ENCODE assay signal across 18 cellular contexts in the genomic region with DNA sequence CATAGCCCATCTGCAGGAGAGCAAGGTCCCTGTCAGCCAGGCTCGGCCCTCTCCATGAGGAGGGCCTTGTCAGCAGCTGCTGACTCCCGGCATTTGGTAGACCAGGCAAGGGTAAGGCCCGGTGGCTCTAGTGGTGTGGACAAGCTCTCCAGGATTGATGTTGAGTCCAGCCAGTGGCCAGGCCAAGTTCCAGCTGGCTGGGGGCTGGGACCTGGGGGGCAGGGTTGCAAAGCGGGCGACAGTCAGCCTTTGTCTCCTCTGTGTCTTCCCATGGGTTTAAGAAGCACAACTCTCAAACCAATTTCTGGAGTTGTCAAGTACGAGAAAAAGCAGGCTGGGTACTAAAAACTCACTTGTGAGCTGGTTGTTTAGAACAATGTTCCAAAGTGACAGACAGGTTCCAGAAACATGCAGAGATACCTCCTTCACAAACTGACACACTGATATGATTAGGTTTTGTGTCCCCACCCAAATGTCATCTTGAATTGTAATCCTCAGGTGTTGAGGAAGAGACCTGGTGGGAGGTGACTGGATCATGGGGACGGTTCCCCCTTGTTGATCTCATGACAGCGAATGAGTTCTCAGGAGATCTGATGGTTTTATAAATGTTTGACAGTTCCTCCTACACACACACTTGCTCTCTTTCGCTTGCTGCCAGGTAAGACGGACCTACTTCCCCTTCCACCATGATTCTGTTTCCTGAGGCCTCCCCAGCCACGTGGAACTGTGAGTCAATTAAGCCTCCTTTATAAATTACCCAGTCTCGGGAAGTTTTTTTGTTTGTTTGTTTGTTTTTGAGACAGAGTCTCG. TPM values are rescaled to one million over a fixed set of nuclear protein-coding genes. Genes with fewer than 3 reads are reported as not detected.
DNase-seq lines count a peak whose midpoint lies in the region; ATAC-seq and TF ChIP-seq lines count a peak whose summit lies in the region.
"Had no signal": no experiment of that assay in that cellular context is flagged by ENCODE, and none has a peak within 500 bp of the region (broad histone marks: within the 10 kb centered on the region; RNA-seq: fewer than 3 reads in every experiment).

No MANE protein-coding gene starts in this region.

- peak overlapping the region; percentile 42 for H3K27ac ChIP-seq in thymus (ENCODE audit: low read depth)
- H3K27ac ChIP-seq: BLaER1 treated with 17β-estradiol and CSF1 and Interleukin-3, amounts not matched to agents 10 nM and 100 nM; RWPE1 had no signal

- H3K4me1 ChIP-seq in thymus (ENCODE audit: control insufficient read depth, insufficient read depth, low read length) = no peaks in the 10 kb centered on the region

- peak overlapping the region; percentile 3 for H3K27ac Mint-ChIP-seq in activated T-cell treated with anti-CD3 and anti-CD28 coated beads, Interleukin-2, amount 50 U/mL, for 24 hours
- peak overlapping the region; percentile 71 for H3K27ac Mint-ChIP-seq in nephron progenitor cell

- no peak for DNase-seq in activated T-cell treated with anti-CD3 and anti-CD28 coated beads, Interleukin-2, amount 50 U/mL, for 24 hours
- no peak for DNase-seq in activated T-cell treated with anti-CD3 and anti-CD28 coated beads, Interleukin-2, amount 50 U/mL, for 4 hours
- DNase-seq in globus pallidus (ENCODE audit: low spot score) = peak; percentile 26
- no peak for DNase-seq in nephron progenitor cell
- no peak for DNase-seq in activated naive CD4-positive, alpha-beta T cell (lab: John Stamatoyannopoulos, UW)
- no peak for DNase-seq in kidney glomerular epithelial cell (lab: John Stamatoyannopoulos, UW)
- DNase-seq in COR-L47 (lab: John Stamatoyannopoulos, UW) = no peak
- DNase-seq: 8988T; H9; MV-4-11; NCI-H146; NCI-H2107; NCI-H226; NCI-H526; NK-92 treated with Interleukin-12 subunit alpha and Interleukin-12 subunit beta, amount 100 ng/mL, for 24 hours had no signal

- peaks cover 58% of the 10 kb centered on the region for H3K36me3 Mint-ChIP-seq in activated T-cell treated with anti-CD3 and anti-CD28 coated beads, Interleukin-2, amount 50 U/mL, for 24 hours (ENCODE audit: low read depth)
- peaks cover 17% of the 10 kb centered on the region for H3K36me3 Mint-ChIP-seq in activated T-cell treated with anti-CD3 and anti-CD28 coated beads, Interleukin-2, amount 50 U/mL, for 4 hours (ENCODE audit: insufficient read depth)
- H3K36me3 Mint-ChIP-seq in nephron progenitor cell (ENCODE audit: low read depth) = peaks cover 35% of the 10 kb centered on the region

- no peak for TF ChIP-seq CTCF in nephron progenitor cell (IDR thresholded peaks at IDR 0.05)

- H3K36me3 ChIP-seq in thymus (ENCODE audit: control insufficient read depth, insufficient read depth) = peaks cover 47% of the 10 kb centered on the region

- H3K4me3 ChIP-seq in thymus (ENCODE audit: low read length) = no peak overlapping the region
- H3K4me3 ChIP-seq: BLaER1 treated with 17β-estradiol and CSF1 and Interleukin-3, amounts not matched to agents 10 nM and 100 nM had no signal

- no peaks in the 10 kb centered on the region for H3K9me3 Mint-ChIP-seq in activated T-cell treated with anti-CD3 and anti-CD28 coated beads, Interleukin-2, amount 50 U/mL, for 24 hours
- no peaks in the 10 kb centered on the region for H3K9me3 Mint-ChIP-seq in activated T-cell treated with anti-CD3 and anti-CD28 coated beads, Interleukin-2, amount 50 U/mL, for 4 hours
- no peaks in the 10 kb centered on the region for H3K9me3 Mint-ChIP-seq in nephron progenitor cell
- H3K9me3 Mint-ChIP-seq: H9 had no signal

- no peaks in the 10 kb centered on the region for H3K27me3 ChIP-seq in thymus (ENCODE audit: control insufficient read depth, insufficient read depth)
- H3K27me3 ChIP-seq: BLaER1 treated with 17β-estradiol and CSF1 and Interleukin-3, amounts not matched to agents 10 nM and 100 nM had no signal

- no peak for ATAC-seq in activated T-cell treated with anti-CD3 and anti-CD28 coated beads, Interleukin-2, amount 50 U/mL, for 4 hours

- H3K4me1 Mint-ChIP-seq in activated T-cell treated with anti-CD3 and anti-CD28 coated beads, Interleukin-2, amount 50 U/mL, for 24 hours (ENCODE audit: low read depth) = no peaks in the 10 kb centered on the region
- H3K4me1 Mint-ChIP-seq in activated T-cell treated with anti-CD3 and anti-CD28 coated beads, Interleukin-2, amount 50 U/mL, for 4 hours (ENCODE audit: low read depth) = no peaks in the 10 kb centered on the region
- H3K4me1 Mint-ChIP-seq in nephron progenitor cell = no peaks in the 10 kb centered on the region
- H3K4me1 Mint-ChIP-seq: H9 had no signal

- 87% methylated on average over 13 of the region's 13 CpGs for WGBS in thymus

- H3K9me3 ChIP-seq in thymus (ENCODE audit: control insufficient read depth) = no peaks in the 10 kb centered on the region
- H3K9me3 ChIP-seq: BLaER1 treated with 17β-estradiol and CSF1 and Interleukin-3, amounts not matched to agents 10 nM and 100 nM had no signal

- no peaks in the 10 kb centered on the region for H3K27me3 Mint-ChIP-seq in activated T-cell treated with anti-CD3 and anti-CD28 coated beads, Interleukin-2, amount 50 U/mL, for 24 hours
- no peaks in the 10 kb centered on the region for H3K27me3 Mint-ChIP-seq in activated T-cell treated with anti-CD3 and anti-CD28 coated beads, Interleukin-2, amount 50 U/mL, for 4 hours (ENCODE audit: low read depth)
- peaks cover 2% of the 10 kb centered on the region for H3K27me3 Mint-ChIP-seq in nephron progenitor cell (ENCODE audit: low read depth, poor library complexity)

- no peak overlapping the region for H3K4me3 Mint-ChIP-seq in activated T-cell treated with anti-CD3 and anti-CD28 coated beads, Interleukin-2, amount 50 U/mL, for 24 hours
- no peak overlapping the region for H3K4me3 Mint-ChIP-seq in activated T-cell treated with anti-CD3 and anti-CD28 coated beads, Interleukin-2, amount 50 U/mL, for 4 hours
- no peak overlapping the region for H3K4me3 Mint-ChIP-seq in nephron progenitor cell
- H3K4me3 Mint-ChIP-seq: H9 had no signal

RNA-seq across cellular contexts. Expression of gene SERPIND1, which starts 52.3 kb away (rescaled TPM):
- under 1 TPM in 1 of 3 donors, not detected in 2; 0.15 TPM for total RNA-seq in activated T-cell treated with anti-CD3 and anti-CD28 coated beads, Interleukin-2, amount 50 U/mL, for 4 hours
- polyA plus RNA-seq in thymus = 0.11 TPM
- total RNA-seq: H9 had no signal
